In genomic region chr14:68680541-68681051, GRCh38 we compare ENCODE assay signal across 12 cellular contexts.
DNase-seq lines count a peak whose midpoint lies in the region; ATAC-seq and TF ChIP-seq lines count a peak whose summit lies in the region.
"Had no signal": no experiment of that assay in that cellular context is flagged by ENCODE, and none has a peak within 500 bp of the region (broad histone marks: within the 10 kb centered on the region; RNA-seq: fewer than 3 reads in every experiment).

No MANE protein-coding gene starts in this region.

- H3K27me3 ChIP-seq in breast epithelium: no peaks in the 10 kb centered on the region
- no peaks in the 10 kb centered on the region for H3K27me3 ChIP-seq in mammary epithelial cell (ENCODE audit: insufficient read depth, low read length)
- no peaks in the 10 kb centered on the region for H3K27me3 ChIP-seq in neutrophil
- no peaks in the 10 kb centered on the region for H3K27me3 ChIP-seq in aorta (ENCODE audit: control insufficient read depth in 1 of 2, insufficient read depth in 2 of 2, low read length in 1 of 2)

- no peak overlapping the region for H3K9ac ChIP-seq in mammary epithelial cell (ENCODE audit: insufficient read depth, low read length)

- H3K4me2 ChIP-seq in mammary epithelial cell (ENCODE audit: insufficient read depth, low read depth, low read length): no peak overlapping the region

- BruUV-seq in mammary epithelial cell (replicated peaks; lab: Mats Ljungman, UMichigan): no TSS peak

- CTCF ChIA-PET in mammary epithelial cell (lab: Charles Lee; ENCODE audit: low non-redundant PET): no interaction called here

- no peak for DNase-seq in breast epithelium (ENCODE audit: low spot score in 2 of 2)
- DNase-seq in mammary epithelial cell: no peak
- peak; percentile 91 for DNase-seq in fibroblast of the aortic adventitia (ENCODE audit: low read depth)
- DNase-seq in aorta: peak in 1 of 2 donors; percentile 57
- DNase-seq in activated effector memory CD4-positive, alpha-beta T cell treated with Interleukin-2 at 50 U/mL for 16 hours: no peak
- no peak for DNase-seq in NCI-H1048 (lab: John Stamatoyannopoulos, UW)
- DNase-seq in midbrain (lab: John Stamatoyannopoulos, UW): no peak
- DNase-seq: 8988T; activated CD4-positive, alpha-beta memory T cell treated with anti-CD3 and anti-CD28 coated beads, Interleukin-2, amount 10 ng/mL, durations not matched to agents 7 days and 5 days; NCI-H526; retina had no signal

- peak; percentile 44 for ATAC-seq in aorta (ENCODE audit: low FRiP score)

- H2AFZ ChIP-seq in mammary epithelial cell (ENCODE audit: low read depth, low read length): no peak overlapping the region

- WGBS in mammary epithelial cell (ENCODE audit: low coverage, missing lambda C conversion rate): 100% methylated on average over 9 of the region's 9 CpGs
- 3 to 4% methylated on average over 9 of the region's 9 CpGs for WGBS in aorta, 2 donors

- in situ Hi-C loops in mammary epithelial cell (cut with MboI; ENCODE audit: low sequenced_read_pairs in 2 of 2): loop anchor here in 1 of 2 donors (10.0 kb wide), 2 partner anchors 276 to 426 kb away; no protein-coding TSS in a partner anchor

- H3K4me3 ChIP-seq in breast epithelium (no peak overlapping the region), mammary epithelial cell (replicated peaks in 1 of 3; ENCODE audit: insufficient read depth in 1 of 3, low read depth in 2 of 3, low read length in 3 of 3) (no peak overlapping the region), fibroblast of the aortic adventitia (ENCODE audit: low read depth, low read length) (no peak overlapping the region), neutrophil (ENCODE audit: low read depth in 1 of 2, low read length in 1 of 2) (no peak overlapping the region), aorta (ENCODE audit: low read length in 2 of 2) (no peak overlapping the region)

- H3K9me3 ChIP-seq in breast epithelium (no peaks in the 10 kb centered on the region), mammary epithelial cell (replicated peaks; ENCODE audit: insufficient read depth, low read length) (peaks cover 11% of the 10 kb centered on the region), neutrophil (no peaks in the 10 kb centered on the region), aorta (ENCODE audit: control insufficient read depth, low read length) (no peaks in the 10 kb centered on the region)

- H3K27ac ChIP-seq in breast epithelium: peak overlapping the region; percentile 69 to 78
- no peak overlapping the region for H3K27ac ChIP-seq in mammary epithelial cell (ENCODE audit: insufficient read depth, low read depth, low read length)
- H3K27ac ChIP-seq in neutrophil: peak overlapping the region; percentile 100
- H3K27ac ChIP-seq in aorta (ENCODE audit: low read depth in 1 of 2, low read length in 2 of 2): peak overlapping the region; percentile 30 to 86

- H3K4me1 ChIP-seq in breast epithelium: peaks cover 0 to 8% of the 10 kb centered on the region in 2 donors
- H3K4me1 ChIP-seq in mammary epithelial cell (ENCODE audit: insufficient read depth, low read length): peaks cover 67% of the 10 kb centered on the region
- peaks cover 69 to 78% of the 10 kb centered on the region in 2 experiments for H3K4me1 ChIP-seq in neutrophil (ENCODE audit: control insufficient read depth in 1 of 2, insufficient read depth in 1 of 2, low read depth in 1 of 2, low read length in 1 of 2)
- H3K4me1 ChIP-seq in aorta (ENCODE audit: control insufficient read depth in 1 of 2, insufficient read depth in 2 of 2, low read length in 2 of 2): peaks cover 2 to 13% of the 10 kb centered on the region in 2 donors

- no peak for TF ChIP-seq CTCF in breast epithelium (IDR thresholded peaks at IDR 0.05)
- TF ChIP-seq CTCF in mammary epithelial cell (conservative IDR thresholded peaks at IDR 0.05 in 1 of 2, IDR thresholded peaks at IDR 0.05 in 1 of 2; ENCODE audit: extremely low read depth in 1 of 2, insufficient read depth in 1 of 2, low read depth in 1 of 2, low read length in 2 of 2): no peak
- TF ChIP-seq CTCF in fibroblast of the aortic adventitia (IDR thresholded peaks at IDR 0.05; ENCODE audit: insufficient read depth, low read length): no peak
- no peak for TF ChIP-seq CTCF in neutrophil (IDR thresholded peaks at IDR 0.05)

- no peaks in the 10 kb centered on the region for H3K36me3 ChIP-seq in breast epithelium
- no peaks in the 10 kb centered on the region for H3K36me3 ChIP-seq in mammary epithelial cell (ENCODE audit: insufficient read depth, low read length)
- no peaks in the 10 kb centered on the region for H3K36me3 ChIP-seq in neutrophil
- no peaks in the 10 kb centered on the region for H3K36me3 ChIP-seq in aorta (ENCODE audit: control insufficient read depth in 1 of 2, insufficient read depth in 2 of 2, low read length in 1 of 2)

- H3K79me2 ChIP-seq in mammary epithelial cell (ENCODE audit: insufficient read depth, low read length): no peaks in the 10 kb centered on the region

- TF ChIP-seq POLR2A in breast epithelium (IDR thresholded peaks at IDR 0.05): no peak

- dilution Hi-C loops in mammary epithelial cell (cut with HindIII; ENCODE audit: low sequenced_read_pairs): no loop called here

- intact Hi-C loops in breast epithelium (cut with DNase I; ENCODE audit: low total_unique reads): no loop called here
- intact Hi-C loops in mammary epithelial cell (cut with micrococcal nuclease): loop anchor here (10.0 kb wide), 2 partner anchors 306 to 736 kb away; no protein-coding TSS in a partner anchor
- intact Hi-C loops in aorta (cut with DNase I): loop anchor here (2.0 to 10.0 kb wide), 8 partner anchors 54 to 736 kb away; no protein-coding TSS in a partner anchor

- no peaks in the 10 kb centered on the region for H4K20me1 ChIP-seq in mammary epithelial cell (ENCODE audit: insufficient read depth, low read length)
